Comparison of ENCODE assay signal across 26 cellular contexts in genomic region chr3:56573501-56573900, GRCh38.
"Had no signal": no experiment of that assay in that cellular context is flagged by ENCODE, and none has a peak within 500 bp of the region (broad histone marks: within the 10 kb centered on the region; RNA-seq: fewer than 3 reads in every experiment).

No MANE protein-coding gene starts in this region.

- DNase-seq: kidney glomerular epithelial cell; left cardiac atrium; left lung; lower lobe of right lung; mesendoderm; midbrain; mucosa of descending colon; naive thymus-derived CD4-positive, alpha-beta T cell; ovary; right lobe of liver; stimulated activated CD4-positive, alpha-beta T cell treated with anti-CD3 and anti-CD28 coated beads, Interleukin-1b, Interleukin-23, amount 100 ng/mL, for 48 hours; stimulated activated CD4-positive, alpha-beta T cell treated with anti-CD3 and anti-CD28 coated beads, Interleukin-2, amount 100 ng/mL, for 48 hours; stimulated activated CD4-positive, alpha-beta T cell treated with anti-CD3 and anti-CD28 coated beads, Interleukin-4, amount 100 ng/mL, for 4 hours; stimulated activated CD8-positive, alpha-beta memory T cell treated with anti-CD3 and anti-CD28 coated beads, Interleukin-4, amount 100 ng/mL, for 48 hours; stimulated activated naive CD4-positive, alpha-beta T cell treated with Interleukin-2 at 50 U/mL for 16 hours; stimulated activated naive CD8-positive, alpha-beta T cell treated with anti-CD3 and anti-CD28 coated beads, Interleukin-15, amount 100 ng/mL, for 72 hours; substantia nigra; testis; thyroid gland; transverse colon; upper lobe of right lung had no signal

- H3K9me3 ChIP-seq: left lung, lower lobe of right lung, mucosa of descending colon, ovary, right atrium auricular region, right lobe of liver, testis, thyroid gland, transverse colon, upper lobe of right lung had no signal

- H3K4me1 ChIP-seq: left lung, lower lobe of right lung, right atrium auricular region, right lobe of liver, testis, thyroid gland, transverse colon, upper lobe of right lung had no signal

- H3K27ac ChIP-seq: hepatocyte, left lung, lower lobe of right lung, ovary, right atrium auricular region, right lobe of liver, testis, thyroid gland, transverse colon, upper lobe of right lung had no signal

- H3K36me3 ChIP-seq: ovary had no signal

- ATAC-seq: left cardiac atrium; left lung; lower lobe of right lung; mucosa of descending colon; naive thymus-derived CD4-positive, alpha-beta T cell; natural killer cell treated with Interleukin-12 subunit alpha and Interleukin-12 subunit beta and Interleukin-15 and Interleukin-18, amount 100 ng/mL, for 72 hours; right lobe of liver; stimulated activated memory B cell treated with anti-CD40 and anti-IgM and Interleukin-4, amounts not matched to agents 10 μg/mL and 1 μg/mL and 100 μg/mL, for 72 hours; stimulated activated naive CD8-positive, alpha-beta T cell treated with anti-CD3 and anti-CD28 coated beads, Interleukin-15, amount 100 ng/mL, for 72 hours; upper lobe of right lung had no signal

- H3K27me3 ChIP-seq: hepatocyte, left lung, ovary, right atrium auricular region, right lobe of liver, testis, thyroid gland, transverse colon, upper lobe of right lung had no signal

- H3K4me3 ChIP-seq: hepatocyte, left lung, lower lobe of right lung, mucosa of descending colon, ovary, right atrium auricular region, right lobe of liver, smooth muscle cell, testis, thyroid gland, transverse colon, upper lobe of right lung had no signal
